ENCODE assay signal across 19 cellular contexts in the genomic region with DNA sequence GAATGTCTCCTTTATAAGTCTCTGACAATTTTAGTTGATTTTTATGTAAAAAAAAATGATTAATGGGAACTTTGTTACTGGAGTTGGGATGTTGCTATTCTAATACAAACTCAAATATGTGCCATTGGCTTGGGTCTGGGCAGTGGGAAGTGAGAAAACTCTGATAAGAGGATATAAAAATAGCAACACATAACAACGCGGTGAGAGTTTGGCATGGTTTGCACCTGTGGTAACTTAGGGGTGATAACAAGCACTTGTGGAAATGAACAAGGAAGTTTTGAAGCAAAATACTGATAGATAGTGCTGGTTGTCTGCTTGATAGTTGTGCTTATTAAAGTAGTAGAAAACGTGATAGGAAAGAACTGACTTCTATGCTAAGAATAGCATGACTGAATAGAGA.
DNase-seq lines count a peak whose midpoint lies in the region; ATAC-seq, FAIRE-seq and TF ChIP-seq lines count a peak whose summit lies in the region.
"Had no signal": no experiment of that assay in that cellular context is flagged by ENCODE, and none has a peak within 500 bp of the region (broad histone marks: within the 10 kb centered on the region; RNA-seq: fewer than 3 reads in every experiment).

No MANE protein-coding gene starts in this region.

- POLR2A ChIA-PET in CD4-positive, alpha-beta T cell (lab: Charles Lee): no interaction called here

- no peaks in the 10 kb centered on the region for H3K36me3 Mint-ChIP-seq in CD4-positive, alpha-beta T cell (ENCODE audit: low read depth)
- H3K36me3 Mint-ChIP-seq: CD4-positive, CD25-positive, alpha-beta regulatory T cell had no signal

- no peak for FAIRE-seq in pancreas (lab: Jason Lieb, UNC)
- FAIRE-seq: D721Med, G401.6, GM18507 had no signal

- no peak for TF ChIP-seq EP300 in tibial nerve (IDR thresholded peaks at IDR 0.05)

- peak overlapping the region; percentile 56 for H3K27ac ChIP-seq in left ventricle myocardium inferior (replicated peaks)
- peak overlapping the region in 2 of 4 donors; percentile 58 to 73 for H3K27ac ChIP-seq in pancreas
- H3K27ac ChIP-seq in tibial nerve: no peak overlapping the region
- H3K27ac ChIP-seq in CD4-positive, alpha-beta T cell (ENCODE audit: low read depth, low read length): no peak overlapping the region
- H3K27ac ChIP-seq: BLaER1 treated with 17β-estradiol and CSF1 and Interleukin-3, amounts not matched to agents 10 nM and 100 nM had no signal

- no peaks in the 10 kb centered on the region for H3K27me3 ChIP-seq in left ventricle myocardium inferior (ENCODE audit: low read depth)
- no peaks in the 10 kb centered on the region for H3K27me3 ChIP-seq in pancreas
- no peaks in the 10 kb centered on the region for H3K27me3 ChIP-seq in tibial nerve
- H3K27me3 ChIP-seq in CD4-positive, alpha-beta T cell (ENCODE audit: control insufficient read depth, insufficient read depth, low read length): no peaks in the 10 kb centered on the region
- H3K27me3 ChIP-seq: BLaER1 treated with 17β-estradiol and CSF1 and Interleukin-3, amounts not matched to agents 10 nM and 100 nM had no signal

- 6 to 8% methylated on average over 3 of the region's 3 CpGs for WGBS in pancreas, 2 donors
- 69 to 74% methylated on average over 3 of the region's 3 CpGs for WGBS in tibial nerve, 2 donors

- H3K36me3 ChIP-seq in left ventricle myocardium inferior (no peaks in the 10 kb centered on the region), pancreas (no peaks in the 10 kb centered on the region), tibial nerve (no peaks in the 10 kb centered on the region)
- H3K36me3 ChIP-seq: BLaER1 treated with 17β-estradiol and CSF1 and Interleukin-3, amounts not matched to agents 10 nM and 100 nM had no signal

- CTCF ChIA-PET in CD4-positive, alpha-beta T cell (lab: Charles Lee): no interaction called here

- H3K4me3 ChIP-seq in left ventricle myocardium inferior (no peak overlapping the region), pancreas (no peak overlapping the region), tibial nerve (no peak overlapping the region)
- H3K4me3 ChIP-seq: BLaER1 treated with 17β-estradiol and CSF1 and Interleukin-3, amounts not matched to agents 10 nM and 100 nM; GM23338 had no signal

- intact Hi-C loops in Right ventricle myocardium superior (cut with DNase I) (no loop called here), left ventricle myocardium inferior (cut with micrococcal nuclease) (no loop called here), pancreas (cut with DNase I) (no loop called here)
- intact Hi-C loops in CD4-positive, alpha-beta T cell (cut with DNase I, micrococcal nuclease): no loop called here

- TF ChIP-seq POLR2A in tibial nerve (IDR thresholded peaks at IDR 0.05): no peak

- DNase-seq in OCI-M1 (lab: John Stamatoyannopoulos, UW) (peak; percentile 36), Right ventricle myocardium superior (peak; percentile 43), left ventricle myocardium inferior (no peak), pancreas (peak in 4 of 6 donors; percentile 33 to 83 (median 56)), tibial nerve (ENCODE audit: low spot score in 2 of 2) (no peak), GM03348 (ENCODE audit: low spot score) (no peak), GM20000 (ENCODE audit: low spot score) (no peak)
- no peak for DNase-seq in CD4-positive, alpha-beta T cell
- DNase-seq: ACHN; CD4-positive, CD25-positive, alpha-beta regulatory T cell; DMS153; DMS79 treated with DMSO at 0.1 percent for 48 hours; EL; H7 had no signal

- H3K4me1 Mint-ChIP-seq in CD4-positive, alpha-beta T cell (ENCODE audit: low read depth): no peaks in the 10 kb centered on the region
- H3K4me1 Mint-ChIP-seq: CD4-positive, CD25-positive, alpha-beta regulatory T cell; GM23338 had no signal

- ATAC-seq in Right ventricle myocardium superior (ENCODE audit: poor library complexity): peak; percentile 96
- ATAC-seq in pancreas: peak; percentile 95 to 100 (median 97)
- ATAC-seq in CD4-positive, alpha-beta T cell (ENCODE audit: poor library complexity): no peak
- ATAC-seq: GM23338 had no signal

- H3K9me3 ChIP-seq in left ventricle myocardium inferior (replicated peaks) (peaks cover 5% of the 10 kb centered on the region), pancreas (no peaks in the 10 kb centered on the region), tibial nerve (no peaks in the 10 kb centered on the region)
- H3K9me3 ChIP-seq in CD4-positive, alpha-beta T cell (ENCODE audit: control insufficient read depth, low read length): no peaks in the 10 kb centered on the region
- H3K9me3 ChIP-seq: BLaER1 treated with 17β-estradiol and CSF1 and Interleukin-3, amounts not matched to agents 10 nM and 100 nM had no signal

- H3K4me3 Mint-ChIP-seq in CD4-positive, alpha-beta T cell: no peak overlapping the region
- H3K4me3 Mint-ChIP-seq: CD4-positive, CD25-positive, alpha-beta regulatory T cell; GM23338 had no signal

- H3K27me3 Mint-ChIP-seq in CD4-positive, alpha-beta T cell: no peaks in the 10 kb centered on the region
- H3K27me3 Mint-ChIP-seq: CD4-positive, CD25-positive, alpha-beta regulatory T cell had no signal

- no peak for TF ChIP-seq CTCF in left ventricle myocardium inferior (IDR thresholded peaks at IDR 0.05; ENCODE audit: borderline replicate concordance)
- no peak for TF ChIP-seq CTCF in pancreas (IDR thresholded peaks at IDR 0.05)
- TF ChIP-seq CTCF in tibial nerve (IDR thresholded peaks at IDR 0.05): no peak
- TF ChIP-seq CTCF in CD4-positive, alpha-beta T cell (IDR thresholded peaks at IDR 0.05): no peak
- no peak for TF ChIP-seq CTCF in GM20000 (IDR thresholded peaks at IDR 0.05; ENCODE audit: extremely low read depth, missing control alignments)

- H3K4me1 ChIP-seq in left ventricle myocardium inferior (peaks cover 12% of the 10 kb centered on the region), pancreas (peaks cover 0 to 13% (median 6%) of the 10 kb centered on the region in 3 donors), tibial nerve (no peaks in the 10 kb centered on the region)
- H3K4me1 ChIP-seq: BLaER1 treated with 17β-estradiol and CSF1 and Interleukin-3, amounts not matched to agents 10 nM and 100 nM had no signal

- no peak overlapping the region for H3K27ac Mint-ChIP-seq in CD4-positive, alpha-beta T cell
- H3K27ac Mint-ChIP-seq: CD4-positive, CD25-positive, alpha-beta regulatory T cell; GM23338 had no signal

- no peaks in the 10 kb centered on the region for H3K9me3 Mint-ChIP-seq in CD4-positive, alpha-beta T cell

Comparison
In these comparisons a context has a peak if more than half of its experiments do, and no peak if none do; other contexts are left out.
1. DNase-seq: peak in OCI-M1 (single experiment), Right ventricle myocardium superior (single experiment) and pancreas (4 of 6); none in left ventricle myocardium inferior (single experiment), tibial nerve (0 of 2), GM03348 (single experiment), CD4-positive, alpha-beta T cell (0 of 10) and GM20000 (single experiment).